1 cellular context compared by ENCODE assay signal in the genomic region with DNA sequence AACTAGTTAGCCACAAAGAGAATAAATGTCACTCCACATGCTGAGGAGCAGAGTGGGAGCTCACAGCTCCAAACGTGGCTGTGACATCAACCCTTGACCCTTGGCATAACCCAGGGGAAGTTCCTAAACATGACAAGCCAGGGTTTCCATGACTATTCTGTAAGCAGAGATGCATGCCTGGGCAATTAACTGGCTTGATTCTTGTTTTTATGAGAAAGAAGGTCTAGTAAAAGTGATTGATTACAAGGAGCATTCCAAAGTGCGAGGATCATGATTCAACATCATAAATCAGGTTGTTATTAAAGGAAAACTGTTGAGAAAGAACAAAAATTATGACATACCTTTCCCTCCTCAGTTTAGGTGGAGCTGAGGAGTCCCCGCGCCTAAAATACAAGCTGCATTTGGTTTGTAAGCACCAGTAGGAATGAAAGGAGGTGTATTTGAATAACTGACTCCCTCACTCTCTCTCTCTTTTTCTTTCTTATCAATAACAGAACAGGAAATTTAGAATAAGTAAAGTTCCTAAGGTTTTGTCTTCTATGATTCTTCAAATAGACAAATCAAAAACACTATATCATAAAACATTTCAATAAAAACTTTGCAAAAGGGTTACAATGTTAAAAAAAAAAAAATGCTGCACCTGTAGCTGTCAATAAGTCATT.
TF ChIP-seq lines count a peak whose summit lies in the region.

No MANE protein-coding gene starts in this region.

TF ChIP-seq in IMR-90, 13 proteins besides CTCF, POLR2A, EP300 and RAD21 (continued from another document):
- no peak for TF ChIP-seq USF2 (IDR thresholded peaks at IDR 0.05; ENCODE audit: low read depth, low read length)
- no peak for TF ChIP-seq RCOR1 (IDR thresholded peaks at IDR 0.05; ENCODE audit: insufficient replicate concordance, low read length)
- TF ChIP-seq MAZ (IDR thresholded peaks at IDR 0.05; ENCODE audit: borderline replicate concordance, low read depth, low read length): no peak
- TF ChIP-seq SMC3 (IDR thresholded peaks at IDR 0.05; ENCODE audit: low read depth, low read length): no peak
- no peak for TF ChIP-seq FOS (IDR thresholded peaks at IDR 0.05; ENCODE audit: low read depth, low read length)
- TF ChIP-seq BHLHE40 (IDR thresholded peaks at IDR 0.05; ENCODE audit: low read depth, low read length): no peak
- no peak for TF ChIP-seq NFE2L2 (IDR thresholded peaks at IDR 0.05; ENCODE audit: low read depth, low read length)
